In genomic region chr22:17562906-17563870, GRCh38 we compare ENCODE assay signal across 10 cellular contexts. TPM values are rescaled to one million over a fixed set of nuclear protein-coding genes. Genes with fewer than 3 reads are reported as not detected.
A peak's percentile ranks its signal among the peaks of the same experiment; 100 is the strongest.
DNase-seq lines count a peak whose midpoint lies in the region; ATAC-seq, FAIRE-seq and TF ChIP-seq lines count a peak whose summit lies in the region.
"Had no signal": no experiment of that assay in that cellular context is flagged by ENCODE, and none has a peak within 500 bp of the region (broad histone marks: within the 10 kb centered on the region; RNA-seq: fewer than 3 reads in every experiment).

SLC25A18 (plus strand) TSS chr22:17563498; CDS start chr22:17579945, 16,447 bp downstream.

- H3K36me3 ChIP-seq in right lobe of liver, result peaks cover 0 to 2% (median 0%) of the 10 kb centered on the region in 4 donors
- H3K36me3 ChIP-seq: ascending aorta had no signal

- H3K4me1 ChIP-seq in right lobe of liver, result peaks cover 4 to 28% (median 11%) of the 10 kb centered on the region in 4 donors

- no peak within 1 kb of the TSS for H3K4me3 ChIP-seq in choroid plexus epithelial cell (ENCODE audit: low read depth, low read length)
- H3K4me3 ChIP-seq in right lobe of liver, result no peak within 1 kb of the TSS
- H3K4me3 ChIP-seq: ascending aorta had no signal

- no peak for FAIRE-seq in GM19239 (lab: Jason Lieb, UNC)
- FAIRE-seq: GM18507 had no signal

- H3K27ac ChIP-seq in right lobe of liver, result peak within 1 kb of the TSS; percentile 65 to 81 (median 68)

- peak; percentile 71 for TF ChIP-seq POLR2A in right lobe of liver (IDR thresholded peaks at IDR 0.05)

- intact Hi-C loops in right lobe of liver (cut with DNase I), result no loop called here

- in situ Hi-C loops in KBM-7 (cut with MboI; ENCODE audit: low pct_unique_long_range_greater_than_20kb, low sequenced_read_pairs), result no loop called here

- no peaks in the 10 kb centered on the region for H3K9me3 ChIP-seq in right lobe of liver
- H3K9me3 ChIP-seq: ascending aorta had no signal

- DNase-seq in KBM-7 (peak; percentile 26), choroid plexus epithelial cell (ENCODE audit: low read depth) (peak; percentile 92), right lobe of liver (peak; percentile 71 to 85 (median 81)), GM19239 (ENCODE audit: insufficient read length, low spot score) (no peak)

- TF ChIP-seq CTCF in choroid plexus epithelial cell (conservative IDR thresholded peaks at IDR 0.05; ENCODE audit: low read depth, low read length) (peak; percentile 33), right lobe of liver (IDR thresholded peaks at IDR 0.05) (peak in 1 of 4 donors; percentile 26), subcutaneous adipose tissue (IDR thresholded peaks at IDR 0.05; ENCODE audit: low read depth) (no peak)

- WGBS in right lobe of liver (ENCODE audit: insufficient coverage, low coverage, low lambda C conversion rate, missing lambda C conversion rate), result 43% methylated on average over 16 of the region's 17 CpGs

- no peaks in the 10 kb centered on the region for H3K27me3 ChIP-seq in right lobe of liver
- H3K27me3 ChIP-seq: ascending aorta had no signal

- ATAC-seq in right lobe of liver, result peak; percentile 87 to 93 (median 90)
- ATAC-seq in HG02970 (IDR thresholded peaks at IDR 0.05; ENCODE audit: low FRiP score, unreplicated experiment), result no peak
- no peak for ATAC-seq in HG03457 (IDR thresholded peaks at IDR 0.05; ENCODE audit: unreplicated experiment)
- ATAC-seq in HG02973 (IDR thresholded peaks at IDR 0.05; ENCODE audit: unreplicated experiment), result no peak

RNA-seq across cellular contexts. Expression of gene SLC25A18, which starts in this region (rescaled TPM):
- total RNA-seq in right lobe of liver, result 100 to 1,000 TPM in 1 of 6 experiments, 10 to 100 TPM in 5; 35.1 to 105 (median 45.6) TPM
- 10 to 100 TPM; 12.8 to 43.9 (median 17.0) TPM for total RNA-seq in subcutaneous adipose tissue
- total RNA-seq: ascending aorta had no signal

Comparison
In these comparisons a context has a peak if more than half of its experiments do, and no peak if none do; other contexts are left out.
1. ATAC-seq: peak in right lobe of liver (4 of 4); none in HG02970 (single experiment), HG03457 (single experiment) and HG02973 (single experiment).